ENCODE assay signal across 8 cellular contexts in genomic region chr1:10253755-10254154, GRCh38. TPM values are rescaled to one million over a fixed set of nuclear protein-coding genes. Genes with fewer than 3 reads are reported as not detected.
DNase-seq lines count a peak whose midpoint lies in the region; ATAC-seq and TF ChIP-seq lines count a peak whose summit lies in the region.

No MANE protein-coding gene starts in this region.

- H3K79me2 ChIP-seq in GM23248 (ENCODE audit: insufficient read depth) = peaks cover 98% of the 10 kb centered on the region

- peaks cover 13% of the 10 kb centered on the region for H3K36me3 Mint-ChIP-seq in CD4-positive, alpha-beta T cell (ENCODE audit: low read depth)

- WGBS in GM23248 (ENCODE audit: low coverage in 1 of 2, low lambda C conversion rate in 2 of 2, missing lambda C conversion rate in 2 of 2), 2 experiments = 8 to 15% methylated on average over 3 of the region's 3 CpGs
- 0 to 3% methylated on average over 3 of the region's 3 CpGs for WGBS in gastroesophageal sphincter (ENCODE audit: low coverage in 1 of 2), 2 donors

- H3K9me3 Mint-ChIP-seq in CD4-positive, alpha-beta T cell = no peaks in the 10 kb centered on the region

- H3K36me3 ChIP-seq in GM23248 (ENCODE audit: low read depth) (peaks cover 7% of the 10 kb centered on the region; the same call in 1 of the 2 replicates), SJCRH30 (peaks cover 3% of the 10 kb centered on the region; the same call in 1 of the 2 replicates), gastroesophageal sphincter (peaks cover 0 to 22% of the 10 kb centered on the region in 2 donors)

- no peak for TF ChIP-seq POLR2A in gastroesophageal sphincter (IDR thresholded peaks at IDR 0.05)

- in situ Hi-C loops in GM23248 (cut with MboI) = no loop called here

- peak overlapping the region; percentile 88 for H3K27ac ChIP-seq in GM23248
- peak overlapping the region; percentile 32 for H3K27ac ChIP-seq in SJCRH30
- peak overlapping the region in 3 of 4 donors; percentile 52 to 74 (median 70) for H3K27ac ChIP-seq in gastroesophageal sphincter
- no peak overlapping the region for H3K27ac ChIP-seq in CD4-positive, alpha-beta T cell (ENCODE audit: low read depth, low read length)

- CTCF ChIA-PET in CD4-positive, alpha-beta T cell (lab: Charles Lee) = no interaction called here

- DNase-seq in GM23248 (peak; percentile 91), SJCRH30 (peak; percentile 85 to 95), sciatic nerve (ENCODE audit: low spot score) (no peak)
- no peak for DNase-seq in activated CD4-positive, alpha-beta T cell treated with anti-CD3 and anti-CD28 coated beads, Interleukin-2, amount 50 U/mL, for 1 hour
- no peak for DNase-seq in CD4-positive, alpha-beta T cell

- peak; percentile 90 for ATAC-seq in gastroesophageal sphincter
- peak; percentile 94 for ATAC-seq in sciatic nerve
- ATAC-seq in GM18870 (IDR thresholded peaks at IDR 0.05; ENCODE audit: unreplicated experiment) = no peak
- no peak for ATAC-seq in GM19395 (IDR thresholded peaks at IDR 0.05; ENCODE audit: unreplicated experiment)
- no peak for ATAC-seq in CD4-positive, alpha-beta T cell (ENCODE audit: poor library complexity)

- TF ChIP-seq EP300 in gastroesophageal sphincter (IDR thresholded peaks at IDR 0.05) = no peak

- H3K27me3 Mint-ChIP-seq in CD4-positive, alpha-beta T cell = no peaks in the 10 kb centered on the region

- H2AFZ ChIP-seq in GM23248 = no peak overlapping the region

- peaks cover 11% of the 10 kb centered on the region; the same call in 1 of the 2 replicates for H4K20me1 ChIP-seq in GM23248 (ENCODE audit: insufficient read depth)

- H3K4me3 ChIP-seq in GM23248 (no peak overlapping the region), SJCRH30 (no peak overlapping the region), gastroesophageal sphincter (no peak overlapping the region)

- peak overlapping the region; percentile 47 for H3K4me2 ChIP-seq in GM23248 (ENCODE audit: unreplicated experiment)

- peak overlapping the region; percentile 73 for H3K9ac ChIP-seq in GM23248

- H3K9me3 ChIP-seq in GM23248 (ENCODE audit: low read depth) = no peaks in the 10 kb centered on the region
- no peaks in the 10 kb centered on the region for H3K9me3 ChIP-seq in SJCRH30 (replicated peaks)
- H3K9me3 ChIP-seq in gastroesophageal sphincter = no peaks in the 10 kb centered on the region
- H3K9me3 ChIP-seq in CD4-positive, alpha-beta T cell (ENCODE audit: control insufficient read depth, low read length) = no peaks in the 10 kb centered on the region

- H3K27me3 ChIP-seq in GM23248 (replicated peaks; ENCODE audit: insufficient read depth) = no peaks in the 10 kb centered on the region
- H3K27me3 ChIP-seq in SJCRH30 = no peaks in the 10 kb centered on the region
- no peaks in the 10 kb centered on the region for H3K27me3 ChIP-seq in gastroesophageal sphincter
- H3K27me3 ChIP-seq in CD4-positive, alpha-beta T cell (ENCODE audit: control insufficient read depth, insufficient read depth, low read length) = no peaks in the 10 kb centered on the region

- H3F3A ChIP-seq in GM23248 (ENCODE audit: insufficient read depth) = peaks cover 23% of the 10 kb centered on the region; the same call in 1 of the 2 replicates

- intact Hi-C loops in sciatic nerve (cut with DNase I) = no loop called here
- intact Hi-C loops in CD4-positive, alpha-beta T cell (cut with DNase I, micrococcal nuclease) = no loop called here

- no peak overlapping the region for H3K27ac Mint-ChIP-seq in CD4-positive, alpha-beta T cell

- H3K4me1 ChIP-seq in GM23248 (ENCODE audit: insufficient read depth) = peaks cover 26% of the 10 kb centered on the region
- peaks cover 38% of the 10 kb centered on the region for H3K4me1 ChIP-seq in SJCRH30
- peaks cover 6 to 83% (median 17%) of the 10 kb centered on the region in 3 donors for H3K4me1 ChIP-seq in gastroesophageal sphincter

- POLR2A ChIA-PET in CD4-positive, alpha-beta T cell (lab: Charles Lee) = no interaction called here

- no peak overlapping the region for H3K4me3 Mint-ChIP-seq in CD4-positive, alpha-beta T cell

- H3K9me2 ChIP-seq in GM23248 (ENCODE audit: insufficient read depth) = no peaks in the 10 kb centered on the region

- peaks cover 5% of the 10 kb centered on the region for H3K4me1 Mint-ChIP-seq in CD4-positive, alpha-beta T cell (ENCODE audit: low read depth)

- TF ChIP-seq CTCF in gastroesophageal sphincter (IDR thresholded peaks at IDR 0.05) = no peak
- no peak for TF ChIP-seq CTCF in CD4-positive, alpha-beta T cell (IDR thresholded peaks at IDR 0.05)

RNA-seq across cellular contexts. Expression of gene KIF1B, which starts 43.4 kb away (rescaled TPM):
- 24.8 and 25.8 TPM in 2 replicates for total RNA-seq in GM23248 (2014; rRNA removed; shearing (Covaris generic))
- 14.7 and 14.8 TPM in 2 replicates for polyA plus RNA-seq in GM23248 (2016; fragmentation: Nextera tagmentation; extraction: Ambion mirVana)
- total RNA-seq in SJCRH30 (2014; rRNA removed; shearing (Covaris generic)) = 47.7 and 54.8 TPM in 2 replicates
- total RNA-seq in gastroesophageal sphincter (10 to 100 TPM; 63.1 to 83.8 (median 71.2) TPM), sciatic nerve (70.4 TPM)
- 1 to 10 TPM; 7.9 to 9.7 TPM for total RNA-seq in CD4-positive, alpha-beta T cell

Comparison
In these comparisons a context has a peak if more than half of its experiments do, and no peak if none do; other contexts are left out.
1. DNase-seq: peak in GM23248 (single experiment) and SJCRH30 (2 of 2); none in sciatic nerve (single experiment), activated CD4-positive, alpha-beta T cell treated with anti-CD3 and anti-CD28 coated beads, Interleukin-2, amount 50 U/mL, for 1 hour (single experiment) and CD4-positive, alpha-beta T cell (0 of 10).
2. ATAC-seq: peak in gastroesophageal sphincter (single experiment) and sciatic nerve (single experiment); none in GM18870 (single experiment), GM19395 (single experiment) and CD4-positive, alpha-beta T cell (single experiment).